16 cellular contexts compared by ENCODE assay signal in the genomic region with DNA sequence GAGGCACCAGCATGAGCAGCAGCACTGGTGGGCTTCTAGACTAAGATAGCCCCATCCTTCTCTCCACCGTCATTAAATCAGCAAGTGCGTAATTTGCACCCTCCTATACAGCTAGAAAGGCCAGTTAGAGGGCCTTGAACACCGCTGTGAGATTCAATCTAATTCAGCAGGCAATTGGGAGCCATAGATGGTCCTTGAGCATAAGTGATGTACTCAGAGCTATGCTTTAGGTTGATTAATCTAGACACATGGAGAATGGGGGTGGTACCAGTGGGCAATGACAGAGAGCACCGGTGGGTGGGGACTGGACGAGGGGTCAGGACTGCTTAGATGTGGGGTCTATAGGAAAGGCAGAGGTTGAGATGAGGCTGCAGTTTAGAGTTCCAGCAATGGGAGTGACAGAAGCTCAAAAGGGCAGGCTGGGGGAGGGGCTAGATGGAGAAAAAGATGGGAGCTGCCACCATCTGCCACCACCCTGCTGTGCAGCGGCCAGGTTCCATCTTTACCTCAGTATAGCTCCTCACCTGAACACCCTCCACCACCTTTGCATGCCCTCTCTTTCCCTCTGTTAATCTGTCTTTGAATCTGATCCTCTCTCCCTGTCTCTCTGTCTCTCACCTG.
DNase-seq lines count a peak whose midpoint lies in the region; ATAC-seq and TF ChIP-seq lines count a peak whose summit lies in the region.
"Had no signal": no experiment of that assay in that cellular context is flagged by ENCODE, and none has a peak within 500 bp of the region (broad histone marks: within the 10 kb centered on the region; RNA-seq: fewer than 3 reads in every experiment).

No MANE protein-coding gene starts in this region.

- H3K27ac ChIP-seq in 22Rv1 (peak overlapping the region; percentile 83), iPS-18a (ENCODE audit: low read length) (no peak overlapping the region)
- H3K27ac ChIP-seq: BLaER1 had no signal

- TF ChIP-seq CTCF in 22Rv1 (IDR thresholded peaks at IDR 0.05): no peak
- TF ChIP-seq CTCF in WTC11 (IDR thresholded peaks at IDR 0.05): no peak
- no peak for TF ChIP-seq CTCF in chondrocyte (IDR thresholded peaks at IDR 0.05)

- peaks cover 77% of the 10 kb centered on the region for H3K4me1 Mint-ChIP-seq in WTC11
- peaks cover 13% of the 10 kb centered on the region for H3K4me1 Mint-ChIP-seq in chondrocyte (ENCODE audit: low read depth)
- H3K4me1 Mint-ChIP-seq: CD4-positive, alpha-beta memory T cell had no signal

- CTCF ChIA-PET in WTC11 (lab: Charles Lee): interaction anchor here (0.9 to 5.8 kb wide), 4 partner anchors 10 to 76 kb away, joined by 4 to 36 read pairs (median 18); no protein-coding TSS in a partner anchor

- H3K27me3 ChIP-seq in iPS-18a (ENCODE audit: control insufficient read depth, insufficient read depth, low read length): peaks cover 62% of the 10 kb centered on the region
- H3K27me3 ChIP-seq: BLaER1 had no signal

- H3K4me1 ChIP-seq in iPS-18a (ENCODE audit: control insufficient read depth, low read depth, low read length): peaks cover 51% of the 10 kb centered on the region

- peak overlapping the region; percentile 9 for H3K4me3 ChIP-seq in iPS-18a (ENCODE audit: low read length)
- H3K4me3 ChIP-seq: BLaER1 had no signal

- H3K9me3 ChIP-seq in iPS-18a (ENCODE audit: control insufficient read depth, low read depth, low read length): no peaks in the 10 kb centered on the region
- H3K9me3 ChIP-seq: BLaER1 had no signal

- H3K36me3 ChIP-seq in iPS-18a (ENCODE audit: control insufficient read depth, low read depth, low read length): no peaks in the 10 kb centered on the region
- H3K36me3 ChIP-seq: BLaER1 had no signal

- ATAC-seq in WTC11: no peak
- no peak for ATAC-seq in HG03571 (IDR thresholded peaks at IDR 0.05; ENCODE audit: unreplicated experiment)
- ATAC-seq: Right ventricle myocardium inferior had no signal

- H3K9me3 Mint-ChIP-seq in WTC11 (no peaks in the 10 kb centered on the region), chondrocyte (ENCODE audit: low read depth) (no peaks in the 10 kb centered on the region)
- H3K9me3 Mint-ChIP-seq: CD4-positive, alpha-beta memory T cell; HFFc6 had no signal

- H3K4me3 Mint-ChIP-seq in WTC11 (no peak overlapping the region), chondrocyte (ENCODE audit: unreplicated experiment) (no peak overlapping the region)
- H3K4me3 Mint-ChIP-seq: CD4-positive, alpha-beta memory T cell; HFFc6 had no signal

- peak; percentile 10 for DNase-seq in NCI-H524 treated with DMSO at 0.1 percent for 48 hours (lab: John Stamatoyannopoulos, UW)
- no peak for DNase-seq in WTC11 (ENCODE audit: low spot score)
- DNase-seq in iPS-NIHi7 (ENCODE audit: extremely low spot score): no peak
- no peak for DNase-seq in hippocampal formation (lab: John Stamatoyannopoulos, UW)
- no peak for DNase-seq in chondrocyte (ENCODE audit: low spot score)
- DNase-seq: CD4-positive, alpha-beta memory T cell; DMS79; HFFc6; NCI-H1436; NCI-H2081; NCI-H510A treated with DMSO at 0.1 percent for 48 hours had no signal

- POLR2A ChIA-PET in WTC11 (lab: Charles Lee): no interaction called here

- H3K27ac Mint-ChIP-seq in WTC11 (no peak overlapping the region), chondrocyte (ENCODE audit: unreplicated experiment) (no peak overlapping the region)
- H3K27ac Mint-ChIP-seq: HFFc6 had no signal

- H3K36me3 Mint-ChIP-seq in WTC11 (no peaks in the 10 kb centered on the region), chondrocyte (ENCODE audit: low read depth) (no peaks in the 10 kb centered on the region)
- H3K36me3 Mint-ChIP-seq: CD4-positive, alpha-beta memory T cell had no signal

- H3K9ac ChIP-seq in iPS-18a (ENCODE audit: low read length): no peak overlapping the region
- H3K9ac ChIP-seq: BLaER1 had no signal

- H3K27me3 Mint-ChIP-seq in WTC11 (ENCODE audit: low read depth): peaks cover 74% of the 10 kb centered on the region
- H3K27me3 Mint-ChIP-seq in chondrocyte (ENCODE audit: low read depth): peaks cover 34% of the 10 kb centered on the region

TF ChIP-seq in WTC11, 78 proteins besides CTCF, POLR2A, EP300 and RAD21:
- TF ChIP-seq GTF2I (CRISPR knock-in tag; conservative IDR thresholded peaks at IDR 0.05) (peak; percentile 82), ZNF396 (CRISPR knock-in tag; IDR thresholded peaks at IDR 0.05; ENCODE audit: borderline replicate concordance) (no peak)
- TF ChIP-seq, protein P1, sequence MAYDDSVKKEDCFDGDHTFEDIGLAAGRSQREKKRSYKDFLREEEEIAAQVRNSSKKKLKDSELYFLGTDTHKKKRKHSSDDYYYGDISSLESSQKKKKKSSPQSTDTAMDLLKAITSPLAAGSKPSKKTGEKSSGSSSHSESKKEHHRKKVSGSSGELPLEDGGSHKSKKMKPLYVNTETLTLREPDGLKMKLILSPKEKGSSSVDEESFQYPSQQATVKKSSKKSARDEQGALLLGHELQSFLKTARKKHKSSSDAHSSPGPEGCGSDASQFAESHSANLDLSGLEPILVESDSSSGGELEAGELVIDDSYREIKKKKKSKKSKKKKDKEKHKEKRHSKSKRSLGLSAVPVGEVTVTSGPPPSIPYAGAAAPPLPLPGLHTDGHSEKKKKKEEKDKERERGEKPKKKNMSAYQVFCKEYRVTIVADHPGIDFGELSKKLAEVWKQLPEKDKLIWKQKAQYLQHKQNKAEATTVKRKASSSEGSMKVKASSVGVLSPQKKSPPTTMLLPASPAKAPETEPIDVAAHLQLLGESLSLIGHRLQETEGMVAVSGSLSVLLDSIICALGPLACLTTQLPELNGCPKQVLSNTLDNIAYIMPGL (CRISPR knock-in tag; IDR thresholded peaks at IDR 0.05): no peak
